In the genomic region with DNA sequence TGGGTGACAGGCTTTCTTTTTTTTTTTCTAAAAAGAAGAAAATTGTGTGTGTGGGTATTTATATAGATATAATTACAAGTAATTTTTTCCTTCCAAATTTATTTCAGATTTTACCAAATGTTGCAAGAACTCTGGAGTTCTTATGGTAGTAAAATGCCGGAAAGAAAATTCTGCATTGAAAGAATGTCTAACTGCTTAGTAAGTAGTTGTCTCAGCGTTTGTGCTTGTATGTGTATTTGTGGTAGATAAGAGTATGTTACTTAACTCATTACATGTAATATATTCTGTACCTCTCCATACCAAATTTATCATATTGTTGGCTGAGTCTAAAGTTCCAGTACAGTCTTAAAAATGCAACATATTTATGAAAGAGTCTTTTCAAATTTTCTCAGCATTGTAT, we compare ENCODE assay signal across 30 cellular contexts. TPM values are rescaled to one million over a fixed set of nuclear protein-coding genes. Genes with fewer than 3 reads are reported as not detected.
"Had no signal": no experiment of that assay in that cellular context is flagged by ENCODE, and none has a peak within 500 bp of the region (broad histone marks: within the 10 kb centered on the region; RNA-seq: fewer than 3 reads in every experiment).

No MANE protein-coding gene starts in this region.

- H3K4me3 ChIP-seq: breast epithelium, colonic mucosa, esophagus squamous epithelium, gastrocnemius medialis, heart left ventricle had no signal

- H3K27ac Mint-ChIP-seq: activated B cell treated with CpG ODN at 0.5 μM for 24 hours; activated CD8-positive, alpha-beta T cell treated with anti-CD3 and anti-CD28 coated beads for 36 hours; activated naive CD8-positive, alpha-beta T cell; activated T-helper 17 cell treated with anti-CD3 and anti-CD28 coated beads, Interleukin-2, amount 50 U/mL, for 72 hours; brain; T-helper 17 cell; T-helper 2 cell treated with Interferon-gamma antibody and Interleukin-4, amounts not matched to agents 5 μg/mL and 100 μg/mL, for 36 hours had no signal

- H3K36me3 Mint-ChIP-seq: activated naive CD8-positive, alpha-beta T cell had no signal

- H3K27me3 Mint-ChIP-seq: activated B cell treated with CpG ODN at 0.5 μM for 24 hours; activated CD8-positive, alpha-beta T cell treated with anti-CD3 and anti-CD28 coated beads for 36 hours; activated naive CD8-positive, alpha-beta T cell; activated T-helper 17 cell treated with anti-CD3 and anti-CD28 coated beads, Interleukin-2, amount 50 U/mL, for 72 hours; T-helper 17 cell had no signal

- ATAC-seq: activated CD4-positive, CD25-positive, alpha-beta regulatory T cell treated with anti-CD3 and anti-CD28 coated beads, Interleukin-2, amount 50 U/mL, for 24 hours; activated CD8-positive, alpha-beta T cell treated with anti-CD3 and anti-CD28 coated beads for 36 hours; activated T-cell treated with anti-CD3 and anti-CD28 coated beads, Interleukin-2, amount 50 U/mL, for 4 hours; activated T-helper 17 cell treated with anti-CD3 and anti-CD28 coated beads, Interleukin-2, amount 50 U/mL, for 72 hours; foreskin keratinocyte; gastrocnemius medialis; heart left ventricle; T-helper 17 cell had no signal

- DNase-seq: activated B cell treated with CpG ODN at 0.5 μM for 24 hours; activated CD4-positive, alpha-beta T cell treated with anti-CD3 and anti-CD28 coated beads for 48 hours; activated CD4-positive, alpha-beta T cell treated with anti-CD3 and anti-CD28 coated beads, Interleukin-2, amount 50 U/mL, for 1 hour; activated CD4-positive, alpha-beta T cell treated with anti-CD3 and anti-CD28 coated beads, Interleukin-2, amount 50 U/mL, for 48 hours; activated CD8-positive, alpha-beta memory T cell treated with anti-CD3 and anti-CD28 coated beads for 24 hours; activated CD8-positive, alpha-beta T cell treated with anti-CD3 and anti-CD28 coated beads for 36 hours; activated effector memory CD4-positive, alpha-beta T cell treated with Interleukin-2 at 50 U/mL for 16 hours; activated gamma-delta T cell treated with Interleukin-2 at 50 U/mL for 16 hours; activated naive CD4-positive, alpha-beta T cell treated with anti-CD3 and anti-CD28 coated beads, Interleukin-2, amount 50 U/mL, for 16 hours; activated naive CD4-positive, alpha-beta T cell treated with Interleukin-2 at 50 U/mL for 16 hours; activated T-cell treated with anti-CD3 and anti-CD28 coated beads, Interleukin-2, amount 50 U/mL, for 4 hours; amygdala; aorta; colonic mucosa; effector CD8-positive, alpha-beta T cell; esophagus squamous epithelium; foreskin keratinocyte; gastrocnemius medialis; glutamatergic neuron; heart left ventricle; T-helper 1 cell; T-helper 17 cell; T1000; WERI-Rb-1 had no signal

- H3K4me3 Mint-ChIP-seq: activated B cell treated with CpG ODN at 0.5 μM for 24 hours; activated CD8-positive, alpha-beta T cell treated with anti-CD3 and anti-CD28 coated beads for 36 hours; activated naive CD8-positive, alpha-beta T cell; activated T-cell treated with anti-CD3 and anti-CD28 coated beads, Interleukin-2, amount 50 U/mL, for 4 hours; activated T-helper 17 cell treated with anti-CD3 and anti-CD28 coated beads, Interleukin-2, amount 50 U/mL, for 72 hours; brain; T-helper 17 cell; T-helper 2 cell treated with Interferon-gamma antibody and Interleukin-4, amounts not matched to agents 5 μg/mL and 100 μg/mL, for 36 hours had no signal

- H3K9me3 Mint-ChIP-seq: activated B cell treated with CpG ODN at 0.5 μM for 24 hours; activated CD8-positive, alpha-beta T cell treated with anti-CD3 and anti-CD28 coated beads for 36 hours; activated T-cell treated with anti-CD3 and anti-CD28 coated beads, Interleukin-2, amount 50 U/mL, for 4 hours; activated T-helper 17 cell treated with anti-CD3 and anti-CD28 coated beads, Interleukin-2, amount 50 U/mL, for 72 hours; brain; T-helper 2 cell treated with Interferon-gamma antibody and Interleukin-4, amounts not matched to agents 5 μg/mL and 100 μg/mL, for 36 hours had no signal

- H3K4me1 Mint-ChIP-seq: activated B cell treated with CpG ODN at 0.5 μM for 24 hours had no signal

RNA-seq across cellular contexts. Expression of a gene that starts 32.3 kb away (rescaled TPM):
- total RNA-seq: activated B cell treated with CpG ODN at 0.5 μM for 24 hours; activated T-cell treated with anti-CD3 and anti-CD28 coated beads, Interleukin-2, amount 50 U/mL, for 4 hours had no signal
